Comparison of ENCODE assay signal across 1 cellular context in genomic region chr12:125549836-125550235, GRCh38.
TF ChIP-seq lines count a peak whose summit lies in the region.

No MANE protein-coding gene starts in this region.

TF ChIP-seq in liver, 16 proteins besides CTCF, POLR2A, EP300 and RAD21 (continued from another document):
- no peak for TF ChIP-seq FOXA2 (IDR thresholded peaks at IDR 0.05)
